23 cellular contexts compared by ENCODE assay signal in genomic region chr15:27872355-27872754, GRCh38.
"Had no signal": no experiment of that assay in that cellular context is flagged by ENCODE, and none has a peak within 500 bp of the region (broad histone marks: within the 10 kb centered on the region; RNA-seq: fewer than 3 reads in every experiment).

No MANE protein-coding gene starts in this region.

- FAIRE-seq: colon, endothelial cell of umbilical vein, islet of Langerhans, keratinocyte had no signal

- H3K27ac ChIP-seq: coronary artery, dorsolateral prefrontal cortex, esophagus squamous epithelium, gastrocnemius medialis, heart right ventricle, left lung, lower lobe of right lung had no signal

- H3K36me3 ChIP-seq: esophagus squamous epithelium, gastrocnemius medialis, heart right ventricle, left lung, lower lobe of right lung had no signal

- DNase-seq: dermis blood vessel endothelial cell; dorsolateral prefrontal cortex; effector CD4-positive, alpha-beta T cell; effector memory CD4-positive, alpha-beta T cell; esophagus squamous epithelium; foreskin fibroblast; foreskin melanocyte; gastrocnemius medialis; glutamatergic neuron; head of caudate nucleus; heart right ventricle; hippocampal formation; left cardiac atrium; left lung; lower lobe of right lung; mesenchymal stem cell; mucosa of descending colon; naive B cell had no signal

- H3K4me1 ChIP-seq: gastrocnemius medialis, heart right ventricle, left lung, lower lobe of right lung had no signal

- H3K4me3 ChIP-seq: coronary artery, dorsolateral prefrontal cortex, esophagus squamous epithelium, gastrocnemius medialis, heart right ventricle, left lung, lower lobe of right lung, mucosa of descending colon had no signal

- ATAC-seq: gastrocnemius medialis, left lung, lower lobe of right lung, mucosa of descending colon had no signal

- H3K9me3 ChIP-seq: esophagus squamous epithelium, gastrocnemius medialis, heart right ventricle, left lung, lower lobe of right lung had no signal

- H3K27me3 ChIP-seq: dorsolateral prefrontal cortex, esophagus squamous epithelium, left lung had no signal
